ENCODE assay signal across 8 cellular contexts in genomic region chr11:126373389-126374066, GRCh38. TPM values are rescaled to one million over a fixed set of nuclear protein-coding genes. Genes with fewer than 3 reads are reported as not detected.
DNase-seq lines count a peak whose midpoint lies in the region; ATAC-seq and TF ChIP-seq lines count a peak whose summit lies in the region.
"Not testable (repeated sequence)": the region's sequence is repeated elsewhere in the genome, so short reads cannot be mapped to it uniquely, and the experiment has no call there.

No MANE protein-coding gene starts in this region.

- H2BK15ac ChIP-seq in IMR-90 (ENCODE audit: low read depth, low read length) = not testable (repeated sequence)

- H3K4me3 Mint-ChIP-seq in stimulated activated effector memory CD8-positive, alpha-beta T cell treated with anti-CD3 and anti-CD28 coated beads, Interleukin-12 subunit alpha, Interleukin-12 subunit beta, amount 100 ng/mL, for 72 hours = not testable (repeated sequence)

- not testable (repeated sequence) for TF ChIP-seq POLR2A in IMR-90 (IDR thresholded peaks at IDR 0.05; ENCODE audit: low read depth, low read length)

- not testable (repeated sequence) for H3K9me3 ChIP-seq in IMR-90 (ENCODE audit: control insufficient read depth, insufficient read depth, low read length); SK-N-SH

- H3K36me3 ChIP-seq in IMR-90 (ENCODE audit: control insufficient read depth, insufficient read depth, low read length); SK-N-SH (replicated peaks in 1 of 2; ENCODE audit: control insufficient read depth in 1 of 2, insufficient read depth in 2 of 2, low read length in 1 of 2): not testable (repeated sequence)

- not testable (repeated sequence) for H3K36me3 Mint-ChIP-seq in stimulated activated effector memory CD8-positive, alpha-beta T cell treated with anti-CD3 and anti-CD28 coated beads, Interleukin-12 subunit alpha, Interleukin-12 subunit beta, amount 100 ng/mL, for 72 hours

- peaks cover 37% of the 10 kb centered on the region for H3K79me2 ChIP-seq in SK-N-SH (ENCODE audit: insufficient read depth)

- H2BK20ac ChIP-seq in IMR-90 (ENCODE audit: low read depth, low read length) = not testable (repeated sequence)

- H4K8ac ChIP-seq in IMR-90 (ENCODE audit: low read depth in 2 of 2, low read length in 2 of 2) = not testable (repeated sequence)

- not testable (repeated sequence) for H3K18ac ChIP-seq in IMR-90 (ENCODE audit: low read depth, low read length)

- H3K9me2 ChIP-seq in SK-N-SH = not testable (repeated sequence)

- TF ChIP-seq EP300 in SK-N-SH (IDR thresholded peaks at IDR 0.05; ENCODE audit: borderline replicate concordance in 1 of 2, low read depth in 1 of 2, low read length in 1 of 2) = 0 out of 4 replicates have a peak, but pooled peaks of 1 of the 2 experiments have one; percentile 52

- not testable (repeated sequence) for H2BK120ac ChIP-seq in IMR-90 (ENCODE audit: low read depth, low read length)

- not testable (repeated sequence) for H3K27me3 ChIP-seq in IMR-90 (ENCODE audit: control insufficient read depth, insufficient read depth, low read length); SK-N-SH (ENCODE audit: insufficient read depth)

- H4K20me1 ChIP-seq in IMR-90 (ENCODE audit: insufficient read depth, low read length); SK-N-SH (ENCODE audit: insufficient read depth): not testable (repeated sequence)

- H2AK9ac ChIP-seq in IMR-90 (replicated peaks; ENCODE audit: low read depth, low read length, poor library complexity) = not testable (repeated sequence)

- not testable (repeated sequence) for H2AFZ ChIP-seq in IMR-90 (replicated peaks; ENCODE audit: low read length, poor library complexity); SK-N-SH (ENCODE audit: low read depth)

- POLR2A ChIA-PET in IMR-90 (lab: Charles Lee; ENCODE audit: unreplicated experiment) = not testable (repeated sequence)
- POLR2A ChIA-PET in SK-N-SH (lab: Yijun Ruan, JAX) = interaction anchor here (1.2 kb wide), 1 partner anchor 19 kb away, joined by 3 read pairs; no protein-coding TSS in a partner anchor

- not testable (repeated sequence) for H3K4me3 ChIP-seq in IMR-90 (ENCODE audit: insufficient read depth, low read depth, low read length); SK-N-SH (ENCODE audit: low read depth in 2 of 2, low read length in 1 of 2); epithelial cell of esophagus (ENCODE audit: low read length)

- peak overlapping the region; percentile 66 for H3K27ac Mint-ChIP-seq in stimulated activated effector memory CD8-positive, alpha-beta T cell treated with anti-CD3 and anti-CD28 coated beads, Interleukin-12 subunit alpha, Interleukin-12 subunit beta, amount 100 ng/mL, for 72 hours

- 61% methylated on average over 3 of the region's 12 CpGs; no CpG with 5 or more reads in 1 of the 2 experiments for WGBS in IMR-90 (ENCODE audit: extremely low coverage in 2 of 2, insufficient read length in 1 of 2), 2 experiments
- 38% methylated on average over 11 of the region's 12 CpGs for WGBS in SK-N-SH (ENCODE audit: low lambda C conversion rate)

- not testable (repeated sequence) for H3F3A ChIP-seq in SK-N-SH (replicated peaks; ENCODE audit: insufficient read depth)

- not testable (repeated sequence) for H4K91ac ChIP-seq in IMR-90 (ENCODE audit: insufficient read depth, low read depth, low read length)

- intact Hi-C loops in IMR-90 (cut with micrococcal nuclease); left ventricle myocardium superior (cut with micrococcal nuclease): not testable (repeated sequence)

- peaks cover 12 to 32% of the 10 kb centered on the region in 2 experiments for H3K79me1 ChIP-seq in IMR-90 (ENCODE audit: low read depth in 1 of 2, low read length in 2 of 2)

- not testable (repeated sequence) for H3K14ac ChIP-seq in IMR-90 (replicated peaks; ENCODE audit: low read depth, low read length)

- not testable (repeated sequence) for H3K4me1 Mint-ChIP-seq in stimulated activated effector memory CD8-positive, alpha-beta T cell treated with anti-CD3 and anti-CD28 coated beads, Interleukin-12 subunit alpha, Interleukin-12 subunit beta, amount 100 ng/mL, for 72 hours

- TF ChIP-seq RAD21 in IMR-90 (IDR thresholded peaks at IDR 0.05; ENCODE audit: low read length) = not testable (repeated sequence)
- TF ChIP-seq RAD21 in SK-N-SH (IDR thresholded peaks at IDR 0.05; ENCODE audit: low read length) = peak; percentile 9; the same call in 1 of the 2 replicates

- H2BK5ac ChIP-seq in IMR-90 (ENCODE audit: low read depth, low read length, poor library complexity, severe bottlenecking) = not testable (repeated sequence)

- not testable (repeated sequence) for H4K5ac ChIP-seq in IMR-90 (ENCODE audit: low read depth, low read length)

- not testable (repeated sequence) for TF ChIP-seq CTCF in IMR-90 (conservative IDR thresholded peaks at IDR 0.05; ENCODE audit: low read depth, low read length); SK-N-SH (IDR thresholded peaks at IDR 0.05); epithelial cell of esophagus (IDR thresholded peaks at IDR 0.05; ENCODE audit: insufficient read depth, low read depth, low read length, missing control alignments)

- DNase-seq in A172 (ENCODE audit: low spot score) (peak; percentile 28), NCI-H345 (lab: John Stamatoyannopoulos, UW) (peak; percentile 63), SK-N-SH (peak; percentile 64), epithelial cell of esophagus (ENCODE audit: low read depth) (peak; percentile 53), myocyte (ENCODE audit: low read depth) (peak; percentile 57)
- not testable (repeated sequence) for DNase-seq in IMR-90; left ventricle myocardium superior; stimulated activated effector memory CD8-positive, alpha-beta T cell treated with anti-CD3 and anti-CD28 coated beads, Interleukin-12 subunit alpha, Interleukin-12 subunit beta, amount 100 ng/mL, for 72 hours (ENCODE audit: low spot score in 2 of 2)

- H3K23ac ChIP-seq in IMR-90 (ENCODE audit: low read depth, low read length) = not testable (repeated sequence)

- H3K27ac ChIP-seq in IMR-90 (ENCODE audit: insufficient read depth, low read length) = not testable (repeated sequence)
- H3K27ac ChIP-seq in SK-N-SH (ENCODE audit: low read depth in 2 of 2, low read length in 1 of 2) = peak overlapping the region in 1 of 2 experiments; percentile 64; a peak in 3 of 4 replicates

- not testable (repeated sequence) for H2AK5ac ChIP-seq in IMR-90 (ENCODE audit: low read depth, low read length)

- not testable (repeated sequence) for H3K9me1 ChIP-seq in IMR-90 (ENCODE audit: insufficient read depth, low read length)

- dilution Hi-C loops in IMR-90 (cut with HindIII; ENCODE audit: low sequenced_read_pairs, unreplicated experiment) = not testable (repeated sequence)

- H3K9ac ChIP-seq in IMR-90 (ENCODE audit: low read depth, low read length); SK-N-SH: not testable (repeated sequence)

- not testable (repeated sequence) for H3K4ac ChIP-seq in IMR-90 (ENCODE audit: low read depth, low read length)

- ATAC-seq in IMR-90 (ENCODE audit: low read depth) (peak; percentile 70), left ventricle myocardium superior (peak; percentile 87)
- ATAC-seq in stimulated activated effector memory CD8-positive, alpha-beta T cell treated with anti-CD3 and anti-CD28 coated beads, Interleukin-12 subunit alpha, Interleukin-12 subunit beta, amount 100 ng/mL, for 72 hours = not testable (repeated sequence)

- H3K56ac ChIP-seq in IMR-90 (ENCODE audit: extremely low read depth, insufficient read depth, low read length) = not testable (repeated sequence)

- in situ Hi-C loops in IMR-90 (cut with MboI; ENCODE audit: low sequenced_read_pairs) = not testable (repeated sequence)

- H3K9me3 Mint-ChIP-seq in stimulated activated effector memory CD8-positive, alpha-beta T cell treated with anti-CD3 and anti-CD28 coated beads, Interleukin-12 subunit alpha, Interleukin-12 subunit beta, amount 100 ng/mL, for 72 hours = not testable (repeated sequence)

- BruUV-seq in IMR-90 (replicated peaks; lab: Mats Ljungman, UMichigan) = not testable (repeated sequence)

- H3K4me1 ChIP-seq in IMR-90 (ENCODE audit: control insufficient read depth, insufficient read depth, low read length) = not testable (repeated sequence)
- H3K4me1 ChIP-seq in SK-N-SH (ENCODE audit: control insufficient read depth in 1 of 2, insufficient read depth in 2 of 2, low read depth in 1 of 2, low read length in 1 of 2) = peaks cover 0 to 21% of the 10 kb centered on the region in 2 experiments; a peak in 1 of 4 replicates

- H3K4me2 ChIP-seq in IMR-90 (ENCODE audit: low read depth, low read length); SK-N-SH: not testable (repeated sequence)

- CTCF ChIA-PET in IMR-90 (lab: Yijun Ruan, JAX); SK-N-SH (lab: Yijun Ruan, JAX): not testable (repeated sequence)

TF ChIP-seq in SK-N-SH, 30 proteins besides CTCF, POLR2A, EP300 and RAD21:
- TF ChIP-seq GATA2 (CRISPR knock-in tag; IDR thresholded peaks at IDR 0.05) = peak; percentile 66
- 0 out of 2 replicates have a peak, but pooled peaks have one; percentile 57 for TF ChIP-seq FOXJ3 (CRISPR knock-in tag; IDR thresholded peaks at IDR 0.05)

RNA-seq across cellular contexts. Expression of gene ST3GAL4, which starts 18.0 kb away (rescaled TPM):
- 16.7 and 19.4 TPM in 2 replicates for total RNA-seq in A172 (2014; rRNA removed; shearing (Covaris generic))
- total RNA-seq in IMR-90 (2012; rRNA removed) = 12.5 and 17.0 TPM in 2 replicates
- polyA plus RNA-seq in IMR-90 (2012; rRNA removed) = 18.3 and 19.7 TPM in 2 replicates
- 19.6 and 25.9 TPM in 2 replicates for polyA plus RNA-seq in IMR-90 (2012; cell fraction: cytosol; rRNA removed)
- 12.5 and 20.7 TPM in 2 replicates for polyA plus RNA-seq in IMR-90 (2012; cell fraction: nucleus; rRNA removed; ENCODE audit: low replicate concordance)
- polyA plus RNA-seq in SK-N-SH (2012; rRNA removed) = 27.1 and 32.0 TPM in 2 replicates
- polyA plus RNA-seq in SK-N-SH (2012; cell fraction: cytosol; rRNA removed) = 20.6 and 30.3 TPM in 2 replicates
- 23.7 and 26.9 TPM in 2 replicates for polyA plus RNA-seq in SK-N-SH (2012; cell fraction: nucleus; rRNA removed)
- 45.4 TPM for total RNA-seq in left ventricle myocardium superior
- 24.2 and 25.2 TPM in 2 replicates for total RNA-seq in myocyte
- 43.7 TPM for polyA plus RNA-seq in myocyte (2012)
